Comparison of ENCODE assay signal across 10 cellular contexts in genomic region chr12:2998789-2999264, GRCh38. TPM values are rescaled to one million over a fixed set of nuclear protein-coding genes. Genes with fewer than 3 reads are reported as not detected.
A peak's percentile ranks its signal among the peaks of the same experiment; 100 is the strongest.
DNase-seq lines count a peak whose midpoint lies in the region; ATAC-seq and TF ChIP-seq lines count a peak whose summit lies in the region.
"Had no signal": no experiment of that assay in that cellular context is flagged by ENCODE, and none has a peak within 500 bp of the region (broad histone marks: within the 10 kb centered on the region; RNA-seq: fewer than 3 reads in every experiment).

No MANE protein-coding gene starts in this region.

- H3K9ac ChIP-seq in HUES48 (ENCODE audit: low read depth, low read length), result no peak overlapping the region

- no peak overlapping the region for H3K4me3 Mint-ChIP-seq in mesothelial cell of epicardium
- H3K4me3 Mint-ChIP-seq: activated T-cell treated with anti-CD3 and anti-CD28 coated beads, Interleukin-2, amount 50 U/mL, for 4 hours had no signal

- peaks cover 18% of the 10 kb centered on the region for H3K4me1 ChIP-seq in HUES48 (ENCODE audit: control insufficient read depth, insufficient read depth, low read length)
- peaks cover 3 to 15% of the 10 kb centered on the region in 2 donors for H3K4me1 ChIP-seq in thoracic aorta (ENCODE audit: control insufficient read depth in 1 of 2, low read depth in 2 of 2)
- H3K4me1 ChIP-seq in gastroesophageal sphincter, result no peaks in the 10 kb centered on the region

- no peaks in the 10 kb centered on the region for H3K9me3 Mint-ChIP-seq in mesothelial cell of epicardium
- H3K9me3 Mint-ChIP-seq: activated T-cell treated with anti-CD3 and anti-CD28 coated beads, Interleukin-2, amount 50 U/mL, for 4 hours had no signal

- H3K36me3 ChIP-seq in HUES48 (ENCODE audit: control insufficient read depth, insufficient read depth, low read length), result peaks cover 50% of the 10 kb centered on the region
- H3K36me3 ChIP-seq in thoracic aorta, result no peaks in the 10 kb centered on the region
- H3K36me3 ChIP-seq in gastroesophageal sphincter, result peaks cover 0 to 14% of the 10 kb centered on the region in 2 donors

- H3K27ac ChIP-seq in HUES48 (ENCODE audit: low read depth, low read length), result peak overlapping the region; percentile 85
- peak overlapping the region; percentile 80 to 81 for H3K27ac ChIP-seq in thoracic aorta
- H3K27ac ChIP-seq in gastroesophageal sphincter, result no peak overlapping the region

- ATAC-seq in thoracic aorta (ENCODE audit: insufficient number of reproducible peaks, low FRiP score, low read depth) (peak; percentile 57), gastroesophageal sphincter (no peak)
- ATAC-seq: activated T-cell treated with anti-CD3 and anti-CD28 coated beads, Interleukin-2, amount 50 U/mL, for 4 hours had no signal

- 20 to 76% methylated on average over 2 to 3 of the region's 12 CpGs for WGBS in gastroesophageal sphincter (ENCODE audit: low coverage in 1 of 2), 2 donors

- TF ChIP-seq POLR2A in gastroesophageal sphincter (IDR thresholded peaks at IDR 0.05), result no peak

- H3K27me3 ChIP-seq in HUES48 (ENCODE audit: control insufficient read depth, insufficient read depth, low read length), result no peaks in the 10 kb centered on the region
- no peaks in the 10 kb centered on the region for H3K27me3 ChIP-seq in thoracic aorta (replicated peaks; ENCODE audit: insufficient read depth)
- H3K27me3 ChIP-seq in gastroesophageal sphincter, result no peaks in the 10 kb centered on the region

- TF ChIP-seq CTCF in thoracic aorta (IDR thresholded peaks at IDR 0.05) (no peak), mesothelial cell of epicardium (IDR thresholded peaks at IDR 0.05; ENCODE audit: unreplicated experiment) (no peak), gastroesophageal sphincter (IDR thresholded peaks at IDR 0.05) (no peak)

- H3K4me1 Mint-ChIP-seq in mesothelial cell of epicardium, result no peaks in the 10 kb centered on the region

- H3K27me3 Mint-ChIP-seq in mesothelial cell of epicardium (ENCODE audit: low read depth), result no peaks in the 10 kb centered on the region

- no peak for TF ChIP-seq EP300 in gastroesophageal sphincter (IDR thresholded peaks at IDR 0.05)

- peaks cover 15% of the 10 kb centered on the region for H3K36me3 Mint-ChIP-seq in mesothelial cell of epicardium

- no peaks in the 10 kb centered on the region for H3K9me3 ChIP-seq in HUES48 (ENCODE audit: control insufficient read depth, insufficient read depth, low read length)
- H3K9me3 ChIP-seq in thoracic aorta, result no peaks in the 10 kb centered on the region
- no peaks in the 10 kb centered on the region for H3K9me3 ChIP-seq in gastroesophageal sphincter

- H3K4me3 ChIP-seq in HUES48 (ENCODE audit: low read depth, low read length) (no peak overlapping the region; the same call in 1 of the 2 replicates), thoracic aorta (peak overlapping the region; percentile 38), gastroesophageal sphincter (no peak overlapping the region)

- DNase-seq in brain pericyte (ENCODE audit: low read depth, low spot score) (peak; percentile 64), iPS-NIHi7 (ENCODE audit: extremely low spot score) (peak; percentile 81), thoracic aorta (ENCODE audit: low spot score) (peak; percentile 60), cerebellar nuclear complex (lab: John Stamatoyannopoulos, UW) (no peak), mesothelial cell of epicardium (ENCODE audit: low spot score in 2 of 2, unreplicated experiment in 2 of 2) (no peak), NCI-H2029 treated with DMSO at 0.1 percent for 48 hours (lab: John Stamatoyannopoulos, UW) (no peak)
- DNase-seq: activated T-cell treated with anti-CD3 and anti-CD28 coated beads, Interleukin-2, amount 50 U/mL, for 4 hours; RPMI8226 had no signal

- no peak overlapping the region for H3K27ac Mint-ChIP-seq in mesothelial cell of epicardium

RNA-seq across cellular contexts. Expression of gene TEAD4, which starts 39.6 kb away (rescaled TPM):
- total RNA-seq in thoracic aorta (10 to 100 TPM; 42.5 to 62.6 TPM), mesothelial cell of epicardium (32.0 to 39.0 TPM (median 32.3 TPM) in 3 replicates), gastroesophageal sphincter (10 to 100 TPM in 3 of 4 donors, 1 to 10 TPM in 1; 4.7 to 26.7 (median 25.0) TPM)

Comparison
In these comparisons a context has a peak if more than half of its experiments do, and no peak if none do; other contexts are left out.
1. H3K27ac ChIP-seq: peak in HUES48 (single experiment) and thoracic aorta (2 of 2); none in gastroesophageal sphincter (0 of 4).
2. DNase-seq: peak in brain pericyte (single experiment), iPS-NIHi7 (single experiment) and thoracic aorta (single experiment); none in cerebellar nuclear complex (0 of 2), mesothelial cell of epicardium (0 of 2) and NCI-H2029 treated with DMSO at 0.1 percent for 48 hours (single experiment).